26 cellular contexts compared by ENCODE assay signal in the genomic region with DNA sequence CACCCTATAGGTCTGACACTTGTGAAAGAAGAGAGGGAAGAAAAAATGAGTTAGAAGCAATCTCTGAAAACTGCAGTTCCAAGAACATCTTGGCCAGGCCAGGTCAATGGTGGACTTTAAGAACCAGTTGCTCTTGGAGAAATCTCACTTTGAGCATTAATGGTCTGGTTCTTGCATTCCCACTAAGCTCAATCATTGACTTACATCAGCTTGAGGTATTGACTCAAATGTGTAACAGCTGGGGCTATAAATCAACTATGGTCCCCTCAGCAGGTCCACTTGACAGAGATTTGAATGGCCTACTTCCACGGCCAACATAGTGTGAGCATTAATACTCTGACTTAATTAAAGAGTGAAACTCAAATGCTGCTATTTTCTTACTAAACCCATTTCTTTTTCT.
DNase-seq lines count a peak whose midpoint lies in the region; ATAC-seq and TF ChIP-seq lines count a peak whose summit lies in the region.
"Had no signal": no experiment of that assay in that cellular context is flagged by ENCODE, and none has a peak within 500 bp of the region (broad histone marks: within the 10 kb centered on the region; RNA-seq: fewer than 3 reads in every experiment).

No MANE protein-coding gene starts in this region.

- no peak overlapping the region for H3K4me3 ChIP-seq in SJSA1
- no peak overlapping the region for H3K4me3 ChIP-seq in fibroblast of mammary gland (ENCODE audit: control insufficient read depth, low read depth, low read length)
- no peak overlapping the region for H3K4me3 ChIP-seq in smooth muscle cell

- H3F3A ChIP-seq in smooth muscle cell (ENCODE audit: low read depth): no peaks in the 10 kb centered on the region

- TF ChIP-seq CTCF in fibroblast of mammary gland (conservative IDR thresholded peaks at IDR 0.05; ENCODE audit: control insufficient read depth, insufficient read depth, low read depth, low read length) (no peak), smooth muscle cell (IDR thresholded peaks at IDR 0.05; ENCODE audit: borderline replicate concordance, insufficient read depth, poor library complexity, severe bottlenecking) (no peak)

- 78% methylated on average over 1 of the region's 1 CpG for WGBS in smooth muscle cell (ENCODE audit: low lambda C conversion rate)

- no peaks in the 10 kb centered on the region for H3K79me2 ChIP-seq in smooth muscle cell (ENCODE audit: low read depth)

- H4K20me1 ChIP-seq in smooth muscle cell (ENCODE audit: low read depth): no peaks in the 10 kb centered on the region

- ATAC-seq in GM19023 (IDR thresholded peaks at IDR 0.05; ENCODE audit: unreplicated experiment) (no peak), HG03196 (IDR thresholded peaks at IDR 0.05; ENCODE audit: unreplicated experiment) (no peak)
- ATAC-seq: activated naive CD8-positive, alpha-beta T cell treated with anti-CD3 and anti-CD28 coated beads, Interleukin-2, amount 50 U/mL, for 24 hours; left lobe of liver; sciatic nerve had no signal

- DNase-seq in NCI-H524 (lab: John Stamatoyannopoulos, UW) (peak; percentile 33 to 61), NCI-H524 treated with DMSO at 0.1 percent for 48 hours (lab: John Stamatoyannopoulos, UW) (no peak), SJSA1 (ENCODE audit: low read depth in 1 of 2, low spot score in 2 of 2) (no peak), fibroblast of mammary gland (ENCODE audit: low read depth) (peak; percentile 42), smooth muscle cell (lab: John Stamatoyannopoulos, UW; ENCODE audit: unreplicated experiment) (no peak), anterior cingulate cortex (lab: John Stamatoyannopoulos, UW) (no peak)
- DNase-seq: activated CD4-positive, alpha-beta T cell treated with anti-CD3 and anti-CD28 coated beads, Interleukin-2, amount 10 ng/mL, durations not matched to agents 24 days and 14 days; activated gamma-delta T cell treated with Interleukin-2 at 50 U/mL for 16 hours; activated naive CD8-positive, alpha-beta T cell treated with anti-CD3 and anti-CD28 coated beads, Interleukin-2, amount 50 U/mL, for 24 hours; activated T-cell treated with anti-CD3 and anti-CD28 coated beads, Interleukin-2, amount 50 U/mL, for 24 hours; AML-193; CD4-positive, alpha-beta memory T cell; effector memory CD4-positive, alpha-beta T cell; GOT3; hippocampal formation; mesendoderm; NCI-H1092; NCI-H187 treated with DMSO at 0.1 percent for 48 hours; NCI-H748 treated with DMSO at 0.1 percent for 48 hours; stimulated activated naive CD4-positive, alpha-beta T cell treated with Interleukin-2 at 50 U/mL for 16 hours; WERI-Rb-1 had no signal

- peak overlapping the region; percentile 51 for H3K27ac ChIP-seq in SJSA1
- H3K27ac ChIP-seq in smooth muscle cell (ENCODE audit: low read depth): peak overlapping the region; percentile 72
- H3K27ac ChIP-seq: 22Rv1, WERI-Rb-1 had no signal

- H3K4me1 ChIP-seq in SJSA1 (replicated peaks) (peaks cover 5% of the 10 kb centered on the region; the same call in 1 of the 2 replicates), smooth muscle cell (ENCODE audit: low read depth) (no peaks in the 10 kb centered on the region)

- no peaks in the 10 kb centered on the region for H3K36me3 ChIP-seq in SJSA1
- H3K36me3 ChIP-seq in smooth muscle cell (ENCODE audit: low read depth): no peaks in the 10 kb centered on the region
- H3K36me3 ChIP-seq: WERI-Rb-1 had no signal

- H3K9me3 ChIP-seq in SJSA1 (replicated peaks) (no peaks in the 10 kb centered on the region; the same call in 1 of the 2 replicates), smooth muscle cell (replicated peaks; ENCODE audit: low read depth) (no peaks in the 10 kb centered on the region)

- H3K9ac ChIP-seq in smooth muscle cell (ENCODE audit: low read depth): peak overlapping the region; percentile 39

- H3K27me3 ChIP-seq in SJSA1 (replicated peaks) (no peaks in the 10 kb centered on the region), smooth muscle cell (ENCODE audit: low read depth) (no peaks in the 10 kb centered on the region)

- no peak overlapping the region for H3K4me2 ChIP-seq in smooth muscle cell

- H2AFZ ChIP-seq in smooth muscle cell (ENCODE audit: low read depth): no peak overlapping the region

Comparison
In these comparisons a context has a peak if more than half of its experiments do, and no peak if none do; other contexts are left out.
1. DNase-seq: peak in NCI-H524 (2 of 2) and fibroblast of mammary gland (single experiment); none in NCI-H524 treated with DMSO at 0.1 percent for 48 hours (single experiment), SJSA1 (0 of 2), smooth muscle cell (single experiment) and anterior cingulate cortex (0 of 58).